ENCODE assay signal across 18 cellular contexts in the genomic region with DNA sequence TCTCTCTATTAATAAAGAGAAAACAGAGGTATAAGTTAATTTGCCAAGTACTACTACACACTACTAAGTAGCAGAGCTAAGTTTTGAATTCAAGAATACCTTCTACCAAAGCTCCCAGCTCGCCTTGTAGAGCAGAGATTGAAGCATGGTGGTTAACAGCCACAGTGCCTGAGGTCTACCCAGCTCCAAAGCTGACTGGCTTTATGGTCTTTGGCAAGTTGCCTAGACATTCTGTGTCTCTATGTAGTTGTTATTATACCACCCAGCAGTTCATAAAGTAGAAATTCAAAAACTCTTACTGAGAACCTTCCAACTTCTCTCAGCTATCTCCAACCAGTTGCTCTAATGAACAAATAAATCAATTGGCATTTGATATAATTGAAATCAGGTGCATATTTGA.
DNase-seq lines count a peak whose midpoint lies in the region; ATAC-seq and TF ChIP-seq lines count a peak whose summit lies in the region.
"Had no signal": no experiment of that assay in that cellular context is flagged by ENCODE, and none has a peak within 500 bp of the region (broad histone marks: within the 10 kb centered on the region; RNA-seq: fewer than 3 reads in every experiment).

No MANE protein-coding gene starts in this region.

- no TSS peak for BruUV-seq in PC-9 (replicated peaks; lab: Mats Ljungman, UMichigan)

- CTCF ChIA-PET in PC-9 (lab: Charles Lee): interaction anchor here (0.6 kb wide), 1 partner anchor 466 kb away, joined by 3 read pairs; the partner anchor contains the start of genes PJVK and PRKRA

- no peaks in the 10 kb centered on the region for H3K36me3 ChIP-seq in PC-9 (ENCODE audit: low read depth)
- H3K36me3 ChIP-seq: BLaER1 had no signal

- no peaks in the 10 kb centered on the region for H3K79me2 ChIP-seq in PC-9 (ENCODE audit: low read depth)

- H3K4me3 ChIP-seq in choroid plexus epithelial cell (ENCODE audit: low read depth, low read length) (no peak overlapping the region), PC-9 (no peak overlapping the region)
- H3K4me3 ChIP-seq: BLaER1, GM23338 had no signal

- DNase-seq in A172 (ENCODE audit: low spot score): peak; percentile 8
- peak; percentile 81 for DNase-seq in EH (ENCODE audit: low read depth)
- DNase-seq in NCI-H2227 (lab: John Stamatoyannopoulos, UW; ENCODE audit: unreplicated experiment): peak; percentile 39
- DNase-seq in choroid plexus epithelial cell (ENCODE audit: low read depth): peak; percentile 16
- DNase-seq in PC-9: no peak
- DNase-seq in NAMALWA (ENCODE audit: low spot score): no peak
- no peak for DNase-seq in pons (ENCODE audit: low spot score)
- DNase-seq: activated CD8-positive, alpha-beta memory T cell treated with anti-CD3 and anti-CD28 coated beads, Interleukin-2, amount 50 U/mL, for 4 hours; naive thymus-derived CD4-positive, alpha-beta T cell; NCI-H774; right cardiac atrium; stimulated activated CD4-positive, alpha-beta T cell treated with anti-CD3 and anti-CD28 coated beads, Interleukin-4, amount 100 ng/mL, for 4 hours; stimulated activated naive CD4-positive, alpha-beta T cell treated with Interleukin-2 at 50 U/mL for 16 hours had no signal

- H3K27ac ChIP-seq in PC-9: no peak overlapping the region
- H3K27ac ChIP-seq: BLaER1, HL-60 had no signal

- POLR2A ChIA-PET in PC-9 (lab: Charles Lee; ENCODE audit: unreplicated experiment): interaction anchor here (0.5 kb wide), 1 partner anchor 17 kb away, joined by 7 read pairs; no protein-coding TSS in a partner anchor

- H3K4me1 ChIP-seq in PC-9 (replicated peaks; ENCODE audit: insufficient read depth): no peaks in the 10 kb centered on the region
- H3K4me1 ChIP-seq: BLaER1 had no signal

- H3K9me2 ChIP-seq in PC-9 (ENCODE audit: insufficient read depth): no peaks in the 10 kb centered on the region

- H3K9me3 ChIP-seq in PC-9 (ENCODE audit: insufficient read depth, low read depth): no peaks in the 10 kb centered on the region
- H3K9me3 ChIP-seq: BLaER1 had no signal

- H2AFZ ChIP-seq in PC-9: no peak overlapping the region
- H2AFZ ChIP-seq: GM23338 had no signal

- H3K27me3 ChIP-seq in PC-9 (ENCODE audit: insufficient read depth, low read depth): no peaks in the 10 kb centered on the region
- H3K27me3 ChIP-seq: BLaER1 had no signal

- ATAC-seq in HG03469 (IDR thresholded peaks at IDR 0.05; ENCODE audit: unreplicated experiment): no peak
- ATAC-seq: GM23338; naive thymus-derived CD4-positive, alpha-beta T cell; right cardiac atrium; WTC11 had no signal

- intact Hi-C loops in PC-9 (cut with micrococcal nuclease; ENCODE audit: unreplicated experiment): loop anchor here (1.0 to 10.0 kb wide), 2 partner anchors 128 to 210 kb away; partner anchors contain the start of genes OSBPL6 and RBM45

- TF ChIP-seq CTCF in choroid plexus epithelial cell (conservative IDR thresholded peaks at IDR 0.05; ENCODE audit: low read depth, low read length) (no peak), PC-9 (conservative IDR thresholded peaks at IDR 0.05) (no peak)

- H4K20me1 ChIP-seq in PC-9 (ENCODE audit: insufficient read depth): no peaks in the 10 kb centered on the region
- H4K20me1 ChIP-seq: BLaER1 had no signal

- no peak overlapping the region for H3K4me2 ChIP-seq in PC-9
- H3K4me2 ChIP-seq: BLaER1, GM23338 had no signal

- H3F3A ChIP-seq in PC-9 (ENCODE audit: insufficient read depth, low read depth): no peaks in the 10 kb centered on the region

Comparison
In these comparisons a context has a peak if more than half of its experiments do, and no peak if none do; other contexts are left out.
1. DNase-seq: peak in A172 (single experiment), EH (single experiment), NCI-H2227 (single experiment) and choroid plexus epithelial cell (single experiment); none in PC-9 (0 of 2), NAMALWA (single experiment) and pons (single experiment).